Comparison of ENCODE assay signal across 18 cellular contexts in the genomic region with DNA sequence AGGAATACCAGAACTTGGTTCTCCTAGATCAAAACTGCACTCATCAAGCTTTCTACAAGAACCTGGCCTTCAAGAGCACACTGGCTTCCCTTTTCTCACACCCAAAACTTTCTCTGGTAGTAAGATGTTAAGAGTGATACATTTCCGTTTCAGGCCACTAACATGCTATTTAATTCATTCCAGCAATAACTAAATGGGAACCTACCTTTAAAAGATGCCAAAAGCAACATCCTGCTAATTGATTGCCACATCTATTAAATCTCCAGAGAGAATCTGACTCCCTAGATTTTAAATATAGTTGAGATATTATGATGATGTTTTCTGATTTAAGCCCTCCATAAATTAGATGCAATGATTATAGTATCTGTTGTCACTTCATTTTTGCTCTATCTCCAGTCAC.
DNase-seq lines count a peak whose midpoint lies in the region; ATAC-seq and TF ChIP-seq lines count a peak whose summit lies in the region.
"Had no signal": no experiment of that assay in that cellular context is flagged by ENCODE, and none has a peak within 500 bp of the region (broad histone marks: within the 10 kb centered on the region; RNA-seq: fewer than 3 reads in every experiment).

No MANE protein-coding gene starts in this region.

- TF ChIP-seq CTCF in AG10803 (conservative IDR thresholded peaks at IDR 0.05; ENCODE audit: low read length) (no peak), HEK293 (tag by site-specific recombination; IDR thresholded peaks at IDR 0.05) (no peak), fibroblast of the aortic adventitia (IDR thresholded peaks at IDR 0.05; ENCODE audit: insufficient read depth, low read length) (no peak), uterus (IDR thresholded peaks at IDR 0.05) (no peak)

- no peaks in the 10 kb centered on the region for H3K4me1 ChIP-seq in HEK293 (ENCODE audit: control insufficient read depth, insufficient read depth, low read length)
- no peaks in the 10 kb centered on the region for H3K4me1 ChIP-seq in uterus
- H3K4me1 ChIP-seq: HAP-1 had no signal

- DNase-seq in AG10803 (ENCODE audit: low read depth) (peak; percentile 11), dermis blood vessel endothelial cell (peak; percentile 36), fibroblast of the aortic adventitia (ENCODE audit: low read depth) (peak; percentile 8), NCI-H128 (lab: John Stamatoyannopoulos, UW; ENCODE audit: unreplicated experiment) (no peak), T-helper 2 cell (no peak), uterus (no peak)
- DNase-seq: 8988T; BE2C; C1 segment of cervical spinal cord; CD4-positive, CD25-positive, alpha-beta regulatory T cell; CD8-positive, alpha-beta memory T cell; COR-L47; DMS 273 treated with DMSO at 0.1 percent for 48 hours; DMS53; DND-41 had no signal

- no peaks in the 10 kb centered on the region for H3K27me3 ChIP-seq in uterus
- H3K27me3 ChIP-seq: BE2C had no signal

- TF ChIP-seq POLR2A in uterus (IDR thresholded peaks at IDR 0.05): no peak

- intact Hi-C loops in uterus (cut with DNase I; ENCODE audit: low total_unique reads): no loop called here

- POLR2A ChIA-PET in HEK293 (lab: Yijun Ruan, JAX): no interaction called here

- H3K4me3 ChIP-seq in AG10803 (ENCODE audit: low read length) (no peak overlapping the region), HEK293 (ENCODE audit: low read depth, low read length) (no peak overlapping the region), fibroblast of the aortic adventitia (ENCODE audit: low read depth, low read length) (no peak overlapping the region), uterus (no peak overlapping the region)
- H3K4me3 ChIP-seq: HAP-1 had no signal

- H3K27ac ChIP-seq in HEK293 (ENCODE audit: extremely low read depth, low read depth, low read length) (no peak overlapping the region), uterus (no peak overlapping the region)

- CTCF ChIA-PET in HEK293 (lab: Yijun Ruan, JAX): no interaction called here

- H3K9me3 ChIP-seq in HEK293 (ENCODE audit: control insufficient read depth, insufficient read depth, low read depth, low read length) (no peaks in the 10 kb centered on the region), uterus (no peaks in the 10 kb centered on the region)
- H3K9me3 ChIP-seq: BE2C, HAP-1 had no signal

- H3K36me3 ChIP-seq in HEK293 (ENCODE audit: control insufficient read depth in 2 of 2, insufficient read depth in 1 of 2, low read length in 2 of 2): peaks cover 0 to 5% of the 10 kb centered on the region in 2 experiments; a peak in 1 of 3 replicates
- H3K36me3 ChIP-seq in uterus: no peaks in the 10 kb centered on the region
- H3K36me3 ChIP-seq: HAP-1 had no signal

- ATAC-seq in GM21723 (IDR thresholded peaks at IDR 0.05; ENCODE audit: unreplicated experiment): no peak

TF ChIP-seq in HEK293, 187 proteins besides CTCF, POLR2A, EP300 and RAD21:
- TF ChIP-seq SETDB1 (IDR thresholded peaks at IDR 0.05; ENCODE audit: insufficient read length, low read length) (no peak), HOXD13 (CRISPR knock-in tag; IDR thresholded peaks at IDR 0.05; ENCODE audit: borderline replicate concordance) (no peak), ZNF660 (tag by site-specific recombination; IDR thresholded peaks at IDR 0.05) (peak; percentile 76), ZNF157 (tag by site-specific recombination; IDR thresholded peaks at IDR 0.05) (no peak), ZNF785 (tag by site-specific recombination; IDR thresholded peaks at IDR 0.05) (no peak), SP2 (tag by site-specific recombination; IDR thresholded peaks at IDR 0.05) (no peak), ZNF837 (tag by site-specific recombination; IDR thresholded peaks at IDR 0.05) (no peak)
TF ChIP-seq in HEK293: peak in this region for 1.

Comparison
In these comparisons a context has a peak if more than half of its experiments do, and no peak if none do; other contexts are left out.
1. DNase-seq: peak in AG10803 (single experiment), dermis blood vessel endothelial cell (single experiment) and fibroblast of the aortic adventitia (single experiment); none in NCI-H128 (single experiment), T-helper 2 cell (0 of 5) and uterus (0 of 2).